ENCODE assay signal across 20 cellular contexts in the genomic region with DNA sequence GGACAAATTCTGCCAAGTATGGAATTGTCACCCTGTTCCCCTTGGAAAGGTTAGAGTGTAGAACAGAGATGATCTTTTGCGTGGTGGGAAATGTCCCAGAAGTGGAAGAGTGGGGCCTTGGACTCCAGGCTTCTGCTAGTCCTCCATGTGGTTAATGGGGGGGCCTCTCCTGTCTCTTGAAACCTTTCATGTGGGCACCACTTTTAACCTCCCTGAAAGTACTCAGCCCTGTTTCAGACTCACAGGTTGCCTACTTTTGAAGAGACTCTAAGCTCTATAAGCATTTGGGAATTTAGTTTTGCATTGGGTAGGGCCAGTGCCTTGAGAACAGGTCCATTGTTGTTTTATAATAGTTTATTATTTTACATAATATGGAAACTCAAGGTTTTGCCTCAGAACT. TPM values are rescaled to one million over a fixed set of nuclear protein-coding genes. Genes with fewer than 3 reads are reported as not detected.
A peak's percentile ranks its signal among the peaks of the same experiment; 100 is the strongest.
DNase-seq lines count a peak whose midpoint lies in the region; ATAC-seq and TF ChIP-seq lines count a peak whose summit lies in the region.
"Had no signal": no experiment of that assay in that cellular context is flagged by ENCODE, and none has a peak within 500 bp of the region (broad histone marks: within the 10 kb centered on the region; RNA-seq: fewer than 3 reads in every experiment).

No MANE protein-coding gene starts in this region.

- no peaks in the 10 kb centered on the region for H3K9me3 ChIP-seq in stomach smooth muscle (ENCODE audit: control insufficient read depth in 2 of 2, low read length in 2 of 2)
- H3K9me3 ChIP-seq in neural progenitor cell (ENCODE audit: low read depth) = no peaks in the 10 kb centered on the region
- H3K9me3 ChIP-seq: A549, breast epithelium had no signal

- no peak for DNase-seq in activated naive CD8-positive, alpha-beta T cell treated with anti-CD3 and anti-CD28 coated beads, Interleukin-2, amount 10 ng/mL, durations not matched to agents 7 days and 5 days
- DNase-seq in activated naive CD8-positive, alpha-beta T cell treated with anti-CD3 and anti-CD28 coated beads for 36 hours = no peak
- DNase-seq in T-cell (no peak), memory B cell (ENCODE audit: low spot score in 2 of 2) (no peak), ureter (ENCODE audit: low spot score) (no peak), neural progenitor cell (ENCODE audit: low spot score) (no peak), substantia nigra (lab: John Stamatoyannopoulos, UW) (no peak)
- DNase-seq: dermis blood vessel endothelial cell, DMS153, GDM1, H7, left cardiac atrium, NCI-H1436 treated with DMSO at 0.1 percent for 48 hours, nucleus accumbens had no signal

- no peaks in the 10 kb centered on the region for H3K9me3 Mint-ChIP-seq in activated naive CD8-positive, alpha-beta T cell treated with anti-CD3 and anti-CD28 coated beads, Interleukin-2, amount 10 ng/mL, durations not matched to agents 7 days and 5 days
- no peaks in the 10 kb centered on the region for H3K9me3 Mint-ChIP-seq in activated naive CD8-positive, alpha-beta T cell treated with anti-CD3 and anti-CD28 coated beads for 36 hours
- H3K9me3 Mint-ChIP-seq in T-cell = no peaks in the 10 kb centered on the region
- no peaks in the 10 kb centered on the region for H3K9me3 Mint-ChIP-seq in memory B cell
- no peaks in the 10 kb centered on the region for H3K9me3 Mint-ChIP-seq in neural progenitor cell

- H3K4me1 ChIP-seq in stomach smooth muscle (ENCODE audit: control insufficient read depth, insufficient read depth, low read length) (peaks cover 26% of the 10 kb centered on the region), neural progenitor cell (peaks cover 10% of the 10 kb centered on the region)
- H3K4me1 ChIP-seq: breast epithelium had no signal

- no peaks in the 10 kb centered on the region for H3F3A ChIP-seq in neural progenitor cell (ENCODE audit: low read depth)

- peak overlapping the region; percentile 6 for H3K27ac ChIP-seq in stomach smooth muscle (ENCODE audit: low read length)
- no peak overlapping the region for H3K27ac ChIP-seq in neural progenitor cell
- no peak overlapping the region for H3K27ac ChIP-seq in substantia nigra (ENCODE audit: low read depth, low read length, poor library complexity, severe bottlenecking)
- H3K27ac ChIP-seq: A549, BLaER1, breast epithelium had no signal

- H2AFZ ChIP-seq in neural progenitor cell (replicated peaks) = no peak overlapping the region

- H3K9ac ChIP-seq in stomach smooth muscle (ENCODE audit: low read length in 2 of 2) (no peak overlapping the region), neural progenitor cell (no peak overlapping the region)
- H3K9ac ChIP-seq: BLaER1 had no signal

- H3K27me3 ChIP-seq in stomach smooth muscle (ENCODE audit: control insufficient read depth in 1 of 2, insufficient read depth in 2 of 2, low read length in 2 of 2) (no peaks in the 10 kb centered on the region), neural progenitor cell (no peaks in the 10 kb centered on the region)
- H3K27me3 ChIP-seq: BLaER1, breast epithelium had no signal

- H3K4me1 Mint-ChIP-seq in activated naive CD8-positive, alpha-beta T cell treated with anti-CD3 and anti-CD28 coated beads, Interleukin-2, amount 10 ng/mL, durations not matched to agents 7 days and 5 days = peaks cover 54% of the 10 kb centered on the region
- H3K4me1 Mint-ChIP-seq in activated naive CD8-positive, alpha-beta T cell treated with anti-CD3 and anti-CD28 coated beads for 36 hours = peaks cover 56% of the 10 kb centered on the region
- H3K4me1 Mint-ChIP-seq in T-cell = peaks cover 71 to 86% (median 78%) of the 10 kb centered on the region in 3 donors
- H3K4me1 Mint-ChIP-seq in memory B cell = peaks cover 55% of the 10 kb centered on the region
- peaks cover 32% of the 10 kb centered on the region for H3K4me1 Mint-ChIP-seq in neural progenitor cell

- TF ChIP-seq CTCF in neural progenitor cell (IDR thresholded peaks at IDR 0.05) = no peak

- H3K4me2 ChIP-seq in neural progenitor cell = no peak overlapping the region
- H3K4me2 ChIP-seq: A549, BLaER1 had no signal

- no peaks in the 10 kb centered on the region for H3K27me3 Mint-ChIP-seq in activated naive CD8-positive, alpha-beta T cell treated with anti-CD3 and anti-CD28 coated beads, Interleukin-2, amount 10 ng/mL, durations not matched to agents 7 days and 5 days
- no peaks in the 10 kb centered on the region for H3K27me3 Mint-ChIP-seq in activated naive CD8-positive, alpha-beta T cell treated with anti-CD3 and anti-CD28 coated beads for 36 hours
- H3K27me3 Mint-ChIP-seq in T-cell = no peaks in the 10 kb centered on the region
- no peaks in the 10 kb centered on the region for H3K27me3 Mint-ChIP-seq in memory B cell
- peaks cover 4% of the 10 kb centered on the region for H3K27me3 Mint-ChIP-seq in neural progenitor cell (ENCODE audit: insufficient read depth, low read depth)

- H3K79me2 ChIP-seq in neural progenitor cell (ENCODE audit: low read depth) = peaks cover 60% of the 10 kb centered on the region

- ATAC-seq in activated naive CD8-positive, alpha-beta T cell treated with anti-CD3 and anti-CD28 coated beads, Interleukin-2, amount 10 ng/mL, durations not matched to agents 7 days and 5 days (ENCODE audit: low read depth) = peak; percentile 15
- peak in 1 of 4 experiments; percentile 32 for ATAC-seq in T-cell (replicated peaks in 1 of 4)
- ATAC-seq in memory B cell (ENCODE audit: low read depth) = no peak
- ATAC-seq: A549, GM12878, left cardiac atrium, Panc1 had no signal

- H3K36me3 Mint-ChIP-seq in activated naive CD8-positive, alpha-beta T cell treated with anti-CD3 and anti-CD28 coated beads, Interleukin-2, amount 10 ng/mL, durations not matched to agents 7 days and 5 days = peaks cover 42% of the 10 kb centered on the region
- H3K36me3 Mint-ChIP-seq in activated naive CD8-positive, alpha-beta T cell treated with anti-CD3 and anti-CD28 coated beads for 36 hours = peaks cover 45% of the 10 kb centered on the region
- H3K36me3 Mint-ChIP-seq in T-cell = peaks cover 28% of the 10 kb centered on the region
- peaks cover 16% of the 10 kb centered on the region for H3K36me3 Mint-ChIP-seq in memory B cell
- H3K36me3 Mint-ChIP-seq in neural progenitor cell = peaks cover 13% of the 10 kb centered on the region

- peak overlapping the region; percentile 32 for H3K27ac Mint-ChIP-seq in activated naive CD8-positive, alpha-beta T cell treated with anti-CD3 and anti-CD28 coated beads, Interleukin-2, amount 10 ng/mL, durations not matched to agents 7 days and 5 days
- no peak overlapping the region for H3K27ac Mint-ChIP-seq in activated naive CD8-positive, alpha-beta T cell treated with anti-CD3 and anti-CD28 coated beads for 36 hours
- H3K27ac Mint-ChIP-seq in T-cell (peak overlapping the region; percentile 30 to 66), memory B cell (peak overlapping the region; percentile 76), neural progenitor cell (no peak overlapping the region)

- H3K4me3 ChIP-seq in stomach smooth muscle (ENCODE audit: low read length in 2 of 2) = no peak overlapping the region
- no peak overlapping the region for H3K4me3 ChIP-seq in neural progenitor cell
- H3K4me3 ChIP-seq: A549, BLaER1, breast epithelium, GM12878 had no signal

- peaks cover 32% of the 10 kb centered on the region for H4K20me1 ChIP-seq in neural progenitor cell (ENCODE audit: low read depth)

- CTCF ChIA-PET in T-cell (lab: Charles Lee) = no interaction called here

- H3K36me3 ChIP-seq in stomach smooth muscle (ENCODE audit: control insufficient read depth in 2 of 2, insufficient read depth in 2 of 2, low read length in 2 of 2) = no peaks in the 10 kb centered on the region
- H3K36me3 ChIP-seq in neural progenitor cell = no peaks in the 10 kb centered on the region
- H3K36me3 ChIP-seq: breast epithelium had no signal

- H3K4me3 Mint-ChIP-seq in activated naive CD8-positive, alpha-beta T cell treated with anti-CD3 and anti-CD28 coated beads, Interleukin-2, amount 10 ng/mL, durations not matched to agents 7 days and 5 days = peak overlapping the region; percentile 25
- no peak overlapping the region for H3K4me3 Mint-ChIP-seq in activated naive CD8-positive, alpha-beta T cell treated with anti-CD3 and anti-CD28 coated beads for 36 hours
- H3K4me3 Mint-ChIP-seq in T-cell (peak overlapping the region in 1 of 3 donors; percentile 12), memory B cell (no peak overlapping the region), neural progenitor cell (no peak overlapping the region)

- POLR2A ChIA-PET in activated naive CD8-positive, alpha-beta T cell treated with anti-CD3 and anti-CD28 coated beads, Interleukin-2, amount 10 ng/mL, durations not matched to agents 7 days and 5 days (lab: Charles Lee) = interaction anchor here (1.7 to 2.1 kb wide), 2 partner anchors 10 to 16 kb away, joined by 4 read pairs; no protein-coding TSS in a partner anchor
- POLR2A ChIA-PET in T-cell (lab: Charles Lee) = interaction anchor here (0.6 to 0.8 kb wide), 2 partner anchors 14 to 52 kb away, joined by 3 read pairs; no protein-coding TSS in a partner anchor

RNA-seq across cellular contexts. Expression of a gene that starts 17.5 kb away (rescaled TPM):
- total RNA-seq in activated naive CD8-positive, alpha-beta T cell treated with anti-CD3 and anti-CD28 coated beads, Interleukin-2, amount 10 ng/mL, durations not matched to agents 7 days and 5 days = 10 to 100 TPM; 37.0 to 39.1 TPM
- 10 to 100 TPM; 17.4 to 18.5 TPM for total RNA-seq in activated naive CD8-positive, alpha-beta T cell treated with anti-CD3 and anti-CD28 coated beads for 36 hours
- total RNA-seq in T-cell = 10 to 100 TPM; 38.1 to 50.1 (median 39.6) TPM
- total RNA-seq in ureter = 74.6 TPM
- total RNA-seq in neural progenitor cell (ENCODE audit: low replicate concordance) = 12.1 and 13.1 TPM in 2 replicates

Comparison
In these comparisons a context has a peak if more than half of its experiments do, and no peak if none do; other contexts are left out.
1. H3K27ac Mint-ChIP-seq: peak in activated naive CD8-positive, alpha-beta T cell treated with anti-CD3 and anti-CD28 coated beads, Interleukin-2, amount 10 ng/mL, durations not matched to agents 7 days and 5 days (single experiment), T-cell (2 of 2) and memory B cell (single experiment); none in activated naive CD8-positive, alpha-beta T cell treated with anti-CD3 and anti-CD28 coated beads for 36 hours (single experiment) and neural progenitor cell (single experiment).